Comparison of ENCODE assay signal across 22 cellular contexts in the genomic region with DNA sequence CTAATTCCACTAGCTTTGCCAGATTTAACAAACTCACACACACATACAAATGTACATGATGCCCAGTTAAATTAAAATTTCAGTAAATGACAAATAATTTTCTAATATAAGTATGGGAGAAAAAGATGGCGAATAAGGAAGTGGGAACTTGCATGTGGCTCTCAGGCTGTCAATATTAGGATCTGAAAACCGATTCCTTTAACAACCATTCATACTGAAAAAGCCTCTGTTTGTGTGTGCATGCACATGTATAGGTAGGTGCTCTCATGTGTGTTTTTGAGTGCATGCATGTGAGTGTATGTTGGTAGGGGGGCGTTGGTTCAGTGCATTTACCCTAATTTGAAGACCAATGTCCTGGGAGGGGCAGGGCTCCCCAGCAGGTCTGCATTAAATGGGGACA.
"Had no signal": no experiment of that assay in that cellular context is flagged by ENCODE, and none has a peak within 500 bp of the region (broad histone marks: within the 10 kb centered on the region; RNA-seq: fewer than 3 reads in every experiment).

No MANE protein-coding gene starts in this region.

- ATAC-seq: Panc1, PC-3, SK-N-SH treated with all-trans-retinoic acid at 6 μM for 48 hours had no signal

- H3K27ac ChIP-seq: RWPE1 had no signal

- DNase-seq: KBM-7, MV-4-11, NCI-H1048, NCI-H1105, NCI-H1417, NCI-H1436 treated with DMSO at 0.1 percent for 48 hours, NCI-H1694, NCI-H187 treated with DMSO at 0.1 percent for 48 hours, NCI-H2029 treated with DMSO at 0.1 percent for 48 hours, NCI-H2171 treated with DMSO at 0.1 percent for 48 hours, NCI-H226, NCI-H446, NCI-H510A, NCI-H524 treated with DMSO at 0.1 percent for 48 hours, NCI-H69, NCI-H774, PC-3, SHP77, T-helper 1 cell had no signal
